In genomic region chr21:43864313-43864805, GRCh38 we compare ENCODE assay signal across 1 cellular context.
TF ChIP-seq lines count a peak whose summit lies in the region.

No MANE protein-coding gene starts in this region.

TF ChIP-seq in HEK293, 187 proteins besides CTCF, POLR2A, EP300 and RAD21 (continued from another document):
- TF ChIP-seq ZNF560 (tag by site-specific recombination; IDR thresholded peaks at IDR 0.05; ENCODE audit: borderline replicate concordance) (no peak), ZNF223 (tag by site-specific recombination; IDR thresholded peaks at IDR 0.05) (no peak), ZNF112 (tag by site-specific recombination; IDR thresholded peaks at IDR 0.05) (no peak), REPIN1 (tag by site-specific recombination; IDR thresholded peaks at IDR 0.05; ENCODE audit: low read depth) (no peak), ZNF174 (tag by site-specific recombination; IDR thresholded peaks at IDR 0.05) (no peak), BCL11B (tag by site-specific recombination; IDR thresholded peaks at IDR 0.05; ENCODE audit: low read depth) (0 out of 2 replicates have a peak, but pooled peaks have one; percentile 31), ZBTB26 (tag by site-specific recombination; optimal IDR thresholded peaks at IDR 0.05) (peak; percentile 78), ZNF610 (tag by site-specific recombination; IDR thresholded peaks at IDR 0.05; ENCODE audit: borderline replicate concordance) (0 out of 2 replicates have a peak, but pooled peaks have one; percentile 11), ZNF114 (tag by site-specific recombination; IDR thresholded peaks at IDR 0.05) (no peak), ZBTB8A (tag by site-specific recombination; IDR thresholded peaks at IDR 0.05) (peak; percentile 67; the same call in 1 of the 2 replicates), ZIC2 (tag by site-specific recombination; IDR thresholded peaks at IDR 0.05) (peak; percentile 86), SP3 (tag by site-specific recombination; IDR thresholded peaks at IDR 0.05) (peak; percentile 53; the same call in 1 of the 2 replicates), ZNF311 (tag by site-specific recombination; IDR thresholded peaks at IDR 0.05; ENCODE audit: borderline replicate concordance) (no peak), EGR2 (tag by site-specific recombination; IDR thresholded peaks at IDR 0.05; ENCODE audit: low read depth) (peak; percentile 43; the same call in 1 of the 2 replicates), ZSCAN16 (tag by site-specific recombination; IDR thresholded peaks at IDR 0.05) (0 out of 2 replicates have a peak, but pooled peaks have one; percentile 23), ZNF621 (tag by site-specific recombination; IDR thresholded peaks at IDR 0.05) (no peak), ZNF362 (tag by site-specific recombination; IDR thresholded peaks at IDR 0.05) (0 out of 2 replicates have a peak, but pooled peaks have one; percentile 7), ZNF843 (tag by site-specific recombination; IDR thresholded peaks at IDR 0.05) (no peak), WT1 (tag by site-specific recombination; IDR thresholded peaks at IDR 0.05) (no peak; the same call in 1 of the 2 replicates), MZF1 (tag by site-specific recombination; IDR thresholded peaks at IDR 0.05; ENCODE audit: borderline replicate concordance) (no peak), ZBTB17 (tag by site-specific recombination; IDR thresholded peaks at IDR 0.05) (peak; percentile 53; the same call in 1 of the 2 replicates), ZNF292 (tag by site-specific recombination; IDR thresholded peaks at IDR 0.05; ENCODE audit: borderline replicate concordance, low read depth) (no peak), ZNF692 (tag by site-specific recombination; IDR thresholded peaks at IDR 0.05) (peak; percentile 66; the same call in 1 of the 2 replicates), OSR2 (tag by site-specific recombination; IDR thresholded peaks at IDR 0.05) (peak; percentile 31; the same call in 1 of the 2 replicates), ZNF341 (tag by site-specific recombination; IDR thresholded peaks at IDR 0.05; ENCODE audit: low read depth) (peak; percentile 29; the same call in 1 of the 2 replicates), KLF9 (tag by site-specific recombination; IDR thresholded peaks at IDR 0.05; ENCODE audit: low read depth) (0 out of 2 replicates have a peak, but pooled peaks have one; percentile 48), BCL11A (tag by site-specific recombination; IDR thresholded peaks at IDR 0.05; ENCODE audit: low read depth) (no peak), GLIS1 (tag by site-specific recombination; IDR thresholded peaks at IDR 0.05) (peak; percentile 85), ZNF501 (tag by site-specific recombination; IDR thresholded peaks at IDR 0.05) (no peak), KLF17 (tag by site-specific recombination; IDR thresholded peaks at IDR 0.05) (peak; percentile 75), ZNF791 (tag by site-specific recombination; IDR thresholded peaks at IDR 0.05) (no peak), ZNF335 (tag by site-specific recombination; conservative IDR thresholded peaks at IDR 0.05) (peak; percentile 60; the same call in 1 of the 2 replicates), ZBTB10 (tag by site-specific recombination; IDR thresholded peaks at IDR 0.05) (peak; percentile 69)
TF ChIP-seq in HEK293: peak in this region for 39.
